Comparison of ENCODE assay signal across 14 cellular contexts in the genomic region with DNA sequence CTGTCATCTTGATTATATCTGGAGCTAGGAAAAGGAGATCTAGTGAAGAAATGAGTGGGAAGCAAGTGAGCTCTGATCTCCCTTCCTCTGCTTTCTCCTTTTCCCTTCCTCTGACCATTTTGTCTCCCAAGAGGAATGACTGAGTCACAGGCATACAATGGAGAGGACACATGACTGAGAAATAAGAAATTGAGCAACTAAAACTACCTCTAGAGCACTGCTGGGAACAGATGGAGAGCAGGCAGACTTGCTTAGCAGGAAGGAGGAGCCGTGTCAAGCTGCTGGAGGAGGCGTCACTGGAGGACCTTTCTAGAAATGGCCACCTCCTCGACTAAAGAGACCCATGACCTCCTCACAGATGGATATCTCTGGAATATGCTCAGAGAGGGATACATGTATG.
DNase-seq lines count a peak whose midpoint lies in the region; FAIRE-seq and TF ChIP-seq lines count a peak whose summit lies in the region.
"Had no signal": no experiment of that assay in that cellular context is flagged by ENCODE, and none has a peak within 500 bp of the region (broad histone marks: within the 10 kb centered on the region; RNA-seq: fewer than 3 reads in every experiment).

No MANE protein-coding gene starts in this region.

- H3K9me3 ChIP-seq in A673 (ENCODE audit: low read depth, low read length, poor library complexity, severe bottlenecking): no peaks in the 10 kb centered on the region
- H3K9me3 ChIP-seq in keratinocyte (ENCODE audit: control insufficient read depth, low read depth, low read length): no peaks in the 10 kb centered on the region

- DNase-seq in A673 (ENCODE audit: low spot score) (peak; percentile 13), HS-5 (ENCODE audit: low read depth) (peak; percentile 51), keratinocyte (ENCODE audit: low read depth, low spot score) (peak; percentile 23), NCI-H510A (lab: John Stamatoyannopoulos, UW) (no peak), epidermal melanocyte (ENCODE audit: insufficient read length, low spot score) (no peak)
- no peak for DNase-seq in activated CD4-positive, alpha-beta T cell treated with anti-CD3 and anti-CD28 coated beads for 48 hours
- DNase-seq in stimulated activated CD4-positive, alpha-beta T cell treated with anti-CD3 and anti-CD28 coated beads, Interleukin-4, amount 100 ng/mL, for 4 hours: no peak
- DNase-seq: AML-193, H7, NCI-H524, occipital lobe had no signal

- H3K4me3 ChIP-seq in A673 (ENCODE audit: low read depth, low read length, poor library complexity, severe bottlenecking): no peak overlapping the region
- no peak overlapping the region for H3K4me3 ChIP-seq in keratinocyte (ENCODE audit: control insufficient read depth in 2 of 3, extremely low read depth in 1 of 3, insufficient read depth in 2 of 3, low read depth in 1 of 3, low read length in 3 of 3)

- intact Hi-C loops in A673 (cut with micrococcal nuclease; ENCODE audit: unreplicated experiment): no loop called here
- intact Hi-C loops in dendritic cell treated with granulocyte-macrophage colony-stimulating factor and Interleukin-4, amounts not matched to agents 40 ng/mL and 50 ng/mL, for 4 days (cut with micrococcal nuclease): loop anchor here (5.0 kb wide), 1 partner anchor 210 kb away; no protein-coding TSS in a partner anchor

- POLR2A ChIA-PET in A673 (lab: Charles Lee; ENCODE audit: low non-redundant PET): no interaction called here

- H3K4me1 ChIP-seq in A673 (ENCODE audit: insufficient read depth, low read length, poor library complexity, severe bottlenecking) (no peaks in the 10 kb centered on the region), keratinocyte (ENCODE audit: control insufficient read depth, extremely low read depth, insufficient read depth, low read length) (no peaks in the 10 kb centered on the region)

- no peak overlapping the region for H3K4me3 Mint-ChIP-seq in dendritic cell treated with granulocyte-macrophage colony-stimulating factor and Interleukin-4, amounts not matched to agents 40 ng/mL and 50 ng/mL, for 4 days
- H3K4me3 Mint-ChIP-seq: activated naive CD4-positive, alpha-beta T cell treated with anti-CD3 and anti-CD28 coated beads, Interleukin-2, amount 50 U/mL, for 24 hours had no signal

- CTCF ChIA-PET in A673 (lab: Charles Lee): no interaction called here

- no TSS peak for BruUV-seq in A673 (replicated peaks; lab: Mats Ljungman, UMichigan)

- peak overlapping the region; percentile 82 for H3K27ac Mint-ChIP-seq in dendritic cell treated with granulocyte-macrophage colony-stimulating factor and Interleukin-4, amounts not matched to agents 40 ng/mL and 50 ng/mL, for 4 days
- H3K27ac Mint-ChIP-seq: activated naive CD4-positive, alpha-beta T cell treated with anti-CD3 and anti-CD28 coated beads, Interleukin-2, amount 50 U/mL, for 24 hours had no signal

- no peak overlapping the region for H2AFZ ChIP-seq in keratinocyte (ENCODE audit: control insufficient read depth, low read length)

- H3K27ac ChIP-seq in A673 (ENCODE audit: low read depth, low read length, poor library complexity, severe bottlenecking) (no peak overlapping the region), keratinocyte (ENCODE audit: control insufficient read depth, insufficient read depth, low read length) (no peak overlapping the region)

- no peak overlapping the region for H3K9ac ChIP-seq in keratinocyte (ENCODE audit: control insufficient read depth, extremely low read depth, insufficient read depth, low read length)

- TF ChIP-seq CTCF in A673 (conservative IDR thresholded peaks at IDR 0.05; ENCODE audit: low read depth, low read length) (no peak), keratinocyte (optimal IDR thresholded peaks at IDR 0.05 in 1 of 3, IDR thresholded peaks at IDR 0.05 in 1 of 3, conservative IDR thresholded peaks at IDR 0.05 in 1 of 3; ENCODE audit: extremely low read depth in 1 of 3, insufficient read depth in 2 of 3, low read length in 3 of 3) (no peak)

- FAIRE-seq in keratinocyte (lab: Jason Lieb, UNC): no peak
- FAIRE-seq: GM12891 had no signal

- no peaks in the 10 kb centered on the region for H3K27me3 Mint-ChIP-seq in dendritic cell treated with granulocyte-macrophage colony-stimulating factor and Interleukin-4, amounts not matched to agents 40 ng/mL and 50 ng/mL, for 4 days
- H3K27me3 Mint-ChIP-seq: activated naive CD4-positive, alpha-beta T cell treated with anti-CD3 and anti-CD28 coated beads, Interleukin-2, amount 50 U/mL, for 24 hours had no signal

- no peaks in the 10 kb centered on the region for H4K20me1 ChIP-seq in keratinocyte (ENCODE audit: control insufficient read depth, extremely low read depth, insufficient read depth, low read length)

- no peaks in the 10 kb centered on the region for H3K9me3 Mint-ChIP-seq in dendritic cell treated with granulocyte-macrophage colony-stimulating factor and Interleukin-4, amounts not matched to agents 40 ng/mL and 50 ng/mL, for 4 days
- H3K9me3 Mint-ChIP-seq: activated naive CD4-positive, alpha-beta T cell treated with anti-CD3 and anti-CD28 coated beads, Interleukin-2, amount 50 U/mL, for 24 hours had no signal

- no peak overlapping the region for H3K4me2 ChIP-seq in keratinocyte (ENCODE audit: control insufficient read depth, extremely low read depth, insufficient read depth, low read depth, low read length)

- H3K9me1 ChIP-seq in keratinocyte (ENCODE audit: control insufficient read depth, extremely low read depth, insufficient read depth, low read length): no peaks in the 10 kb centered on the region

- H3K79me2 ChIP-seq in keratinocyte (ENCODE audit: control insufficient read depth, insufficient read depth, low read length): no peaks in the 10 kb centered on the region

- H3K4me1 Mint-ChIP-seq in dendritic cell treated with granulocyte-macrophage colony-stimulating factor and Interleukin-4, amounts not matched to agents 40 ng/mL and 50 ng/mL, for 4 days (ENCODE audit: low read depth): peaks cover 36% of the 10 kb centered on the region
- H3K4me1 Mint-ChIP-seq: activated naive CD4-positive, alpha-beta T cell treated with anti-CD3 and anti-CD28 coated beads, Interleukin-2, amount 50 U/mL, for 24 hours had no signal

- H3K27me3 ChIP-seq in A673 (replicated peaks; ENCODE audit: insufficient read depth, low read depth, low read length, poor library complexity) (no peaks in the 10 kb centered on the region), keratinocyte (ENCODE audit: control insufficient read depth, extremely low read depth, insufficient read depth, low read length) (no peaks in the 10 kb centered on the region)

- dilution Hi-C loops in keratinocyte (cut with MboI; ENCODE audit: extremely low pct_ligation_motif_present, low sequenced_read_pairs): no loop called here

- H3K36me3 ChIP-seq in A673 (ENCODE audit: insufficient read depth, low read length, poor library complexity, severe bottlenecking): no peaks in the 10 kb centered on the region
- peaks cover 8 to 13% of the 10 kb centered on the region in 2 experiments for H3K36me3 ChIP-seq in keratinocyte (ENCODE audit: control insufficient read depth in 2 of 2, extremely low read depth in 1 of 2, insufficient read depth in 2 of 2, low read length in 2 of 2)

- peaks cover 81% of the 10 kb centered on the region for H3K36me3 Mint-ChIP-seq in dendritic cell treated with granulocyte-macrophage colony-stimulating factor and Interleukin-4, amounts not matched to agents 40 ng/mL and 50 ng/mL, for 4 days (ENCODE audit: low read depth)

Comparison
In these comparisons a context has a peak if more than half of its experiments do, and no peak if none do; other contexts are left out.
1. DNase-seq: peak in A673 (single experiment), HS-5 (single experiment) and keratinocyte (single experiment); none in activated CD4-positive, alpha-beta T cell treated with anti-CD3 and anti-CD28 coated beads for 48 hours (single experiment), stimulated activated CD4-positive, alpha-beta T cell treated with anti-CD3 and anti-CD28 coated beads, Interleukin-4, amount 100 ng/mL, for 4 hours (0 of 2), NCI-H510A (single experiment) and epidermal melanocyte (single experiment).